In the genomic region with DNA sequence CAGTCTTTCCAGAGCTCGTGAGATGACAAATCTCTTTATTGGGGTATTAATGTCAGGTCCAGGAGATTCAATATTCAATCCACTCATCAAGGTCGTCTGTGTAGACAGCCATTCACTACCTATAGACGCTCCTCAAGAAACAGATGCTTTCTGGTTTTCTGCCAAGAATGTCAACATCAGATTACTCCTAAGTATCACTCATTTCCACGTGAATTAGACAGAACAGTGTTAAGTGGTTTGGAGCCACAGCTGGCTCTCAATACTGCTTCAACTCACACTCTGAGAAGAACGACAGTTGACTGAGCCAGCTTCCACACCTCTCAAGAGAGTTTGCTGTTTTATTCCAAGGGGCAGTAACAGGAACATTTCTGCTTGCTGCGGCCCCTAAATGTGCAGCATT, we compare ENCODE assay signal across 13 cellular contexts.
DNase-seq lines count a peak whose midpoint lies in the region; ATAC-seq and TF ChIP-seq lines count a peak whose summit lies in the region.
"Had no signal": no experiment of that assay in that cellular context is flagged by ENCODE, and none has a peak within 500 bp of the region (broad histone marks: within the 10 kb centered on the region; RNA-seq: fewer than 3 reads in every experiment).

No MANE protein-coding gene starts in this region.

- TF ChIP-seq POLR2A in esophagus squamous epithelium (IDR thresholded peaks at IDR 0.05): no peak

- H3K27me3 ChIP-seq in tibial artery (no peaks in the 10 kb centered on the region), esophagus squamous epithelium (no peaks in the 10 kb centered on the region)
- H3K27me3 ChIP-seq: body of pancreas had no signal

- H3K4me3 ChIP-seq in fibroblast of the aortic adventitia (ENCODE audit: low read depth, low read length) (peak overlapping the region; percentile 34), tibial artery (no peak overlapping the region), esophagus squamous epithelium (no peak overlapping the region)
- H3K4me3 ChIP-seq: body of pancreas had no signal

- TF ChIP-seq CTCF in fibroblast of the aortic adventitia (IDR thresholded peaks at IDR 0.05; ENCODE audit: insufficient read depth, low read length) (no peak), tibial artery (IDR thresholded peaks at IDR 0.05) (no peak), esophagus squamous epithelium (IDR thresholded peaks at IDR 0.05) (no peak)

- no peak for ATAC-seq in HG03280 (IDR thresholded peaks at IDR 0.05; ENCODE audit: unreplicated experiment)
- ATAC-seq: activated T-helper 17 cell treated with anti-CD3 and anti-CD28 coated beads, Interleukin-2, amount 50 U/mL, for 72 hours; body of pancreas had no signal

- H3K27ac ChIP-seq in tibial artery (no peak overlapping the region), esophagus squamous epithelium (no peak overlapping the region)
- H3K27ac ChIP-seq: body of pancreas had no signal

- H3K4me1 ChIP-seq in tibial artery (no peaks in the 10 kb centered on the region), esophagus squamous epithelium (peaks cover 0 to 6% (median 0%) of the 10 kb centered on the region in 3 donors)

- intact Hi-C loops in tibial artery (cut with DNase I; ENCODE audit: low total_unique reads) (no loop called here), esophagus squamous epithelium (cut with DNase I) (no loop called here)

- WGBS in esophagus squamous epithelium, 2 donors: 48 to 53% methylated on average over 6 of the region's 6 CpGs

- H3K36me3 ChIP-seq in tibial artery: no peaks in the 10 kb centered on the region
- no peaks in the 10 kb centered on the region for H3K36me3 ChIP-seq in esophagus squamous epithelium

- DNase-seq in DMS53 treated with DMSO at 0.1 percent for 48 hours (lab: John Stamatoyannopoulos, UW; ENCODE audit: unreplicated experiment) (peak; percentile 92), LoVo (ENCODE audit: low spot score) (peak; percentile 7), NCI-H69 (lab: John Stamatoyannopoulos, UW) (peak; percentile 97), fibroblast of the aortic adventitia (ENCODE audit: low read depth) (no peak), tibial artery (no peak), esophagus squamous epithelium (lab: John Stamatoyannopoulos, UW) (no peak), nucleus accumbens (lab: John Stamatoyannopoulos, UW) (no peak)
- DNase-seq: body of pancreas; CD4-positive, CD25-positive, alpha-beta regulatory T cell; NCI-H2081 treated with DMSO at 0.1 percent for 48 hours; retina had no signal

- H3K9me3 ChIP-seq in tibial artery: no peaks in the 10 kb centered on the region
- no peaks in the 10 kb centered on the region for H3K9me3 ChIP-seq in esophagus squamous epithelium
- H3K9me3 ChIP-seq: body of pancreas had no signal

Comparison
In these comparisons a context has a peak if more than half of its experiments do, and no peak if none do; other contexts are left out.
1. DNase-seq: peak in DMS53 treated with DMSO at 0.1 percent for 48 hours (single experiment), LoVo (single experiment) and NCI-H69 (single experiment); none in fibroblast of the aortic adventitia (single experiment), tibial artery (0 of 2), esophagus squamous epithelium (single experiment) and nucleus accumbens (0 of 56).